1 cellular context compared by ENCODE assay signal in the genomic region with DNA sequence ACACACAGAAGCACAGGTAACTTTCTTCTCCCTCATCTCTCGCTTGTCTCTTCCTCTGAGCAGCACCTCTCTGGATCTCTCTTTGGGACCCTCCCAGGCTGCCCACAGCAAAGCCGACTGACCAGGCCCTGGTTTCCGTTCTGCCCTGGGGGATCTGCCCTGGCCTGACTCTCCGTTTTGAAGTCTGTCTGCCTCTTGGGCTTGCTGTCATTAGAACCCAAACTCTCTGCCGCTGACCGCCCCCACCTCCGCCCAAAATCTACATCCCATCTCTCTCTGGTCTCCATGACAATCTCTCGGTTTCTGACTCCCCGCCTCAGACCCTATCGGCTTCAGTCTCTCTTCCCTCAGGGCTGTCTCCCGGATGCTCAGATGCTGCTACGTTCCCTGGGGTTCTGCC.
TF ChIP-seq lines count a peak whose summit lies in the region.

No MANE protein-coding gene starts in this region.

TF ChIP-seq in K562, 482 proteins besides CTCF, POLR2A, EP300 and RAD21:
- TF ChIP-seq, protein P1, sequence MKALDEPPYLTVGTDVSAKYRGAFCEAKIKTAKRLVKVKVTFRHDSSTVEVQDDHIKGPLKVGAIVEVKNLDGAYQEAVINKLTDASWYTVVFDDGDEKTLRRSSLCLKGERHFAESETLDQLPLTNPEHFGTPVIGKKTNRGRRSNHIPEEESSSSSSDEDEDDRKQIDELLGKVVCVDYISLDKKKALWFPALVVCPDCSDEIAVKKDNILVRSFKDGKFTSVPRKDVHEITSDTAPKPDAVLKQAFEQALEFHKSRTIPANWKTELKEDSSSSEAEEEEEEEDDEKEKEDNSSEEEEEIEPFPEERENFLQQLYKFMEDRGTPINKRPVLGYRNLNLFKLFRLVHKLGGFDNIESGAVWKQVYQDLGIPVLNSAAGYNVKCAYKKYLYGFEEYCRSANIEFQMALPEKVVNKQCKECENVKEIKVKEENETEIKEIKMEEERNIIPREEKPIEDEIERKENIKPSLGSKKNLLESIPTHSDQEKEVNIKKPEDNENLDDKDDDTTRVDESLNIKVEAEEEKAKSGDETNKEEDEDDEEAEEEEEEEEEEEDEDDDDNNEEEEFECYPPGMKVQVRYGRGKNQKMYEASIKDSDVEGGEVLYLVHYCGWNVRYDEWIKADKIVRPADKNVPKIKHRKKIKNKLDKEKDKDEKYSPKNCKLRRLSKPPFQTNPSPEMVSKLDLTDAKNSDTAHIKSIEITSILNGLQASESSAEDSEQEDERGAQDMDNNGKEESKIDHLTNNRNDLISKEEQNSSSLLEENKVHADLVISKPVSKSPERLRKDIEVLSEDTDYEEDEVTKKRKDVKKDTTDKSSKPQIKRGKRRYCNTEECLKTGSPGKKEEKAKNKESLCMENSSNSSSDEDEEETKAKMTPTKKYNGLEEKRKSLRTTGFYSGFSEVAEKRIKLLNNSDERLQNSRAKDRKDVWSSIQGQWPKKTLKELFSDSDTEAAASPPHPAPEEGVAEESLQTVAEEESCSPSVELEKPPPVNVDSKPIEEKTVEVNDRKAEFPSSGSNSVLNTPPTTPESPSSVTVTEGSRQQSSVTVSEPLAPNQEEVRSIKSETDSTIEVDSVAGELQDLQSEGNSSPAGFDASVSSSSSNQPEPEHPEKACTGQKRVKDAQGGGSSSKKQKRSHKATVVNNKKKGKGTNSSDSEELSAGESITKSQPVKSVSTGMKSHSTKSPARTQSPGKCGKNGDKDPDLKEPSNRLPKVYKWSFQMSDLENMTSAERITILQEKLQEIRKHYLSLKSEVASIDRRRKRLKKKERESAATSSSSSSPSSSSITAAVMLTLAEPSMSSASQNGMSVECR (CRISPR knock-in tag; IDR thresholded peaks at IDR 0.05) = no peak
- TF ChIP-seq ZNF133 (CRISPR knock-in tag; IDR thresholded peaks at IDR 0.05) = no peak
- TF ChIP-seq MYBL2 (IDR thresholded peaks at IDR 0.05; ENCODE audit: low read depth) = no peak
- TF ChIP-seq MYBL2 (CRISPR knock-in tag; IDR thresholded peaks at IDR 0.05; ENCODE audit: borderline replicate concordance) = no peak
- TF ChIP-seq NUFIP1 (IDR thresholded peaks at IDR 0.05; ENCODE audit: partially characterized antibody) = no peak
